8 cellular contexts compared by ENCODE assay signal in genomic region chr20:17569616-17570346, GRCh38. TPM values are rescaled to one million over a fixed set of nuclear protein-coding genes. Genes with fewer than 3 reads are reported as not detected.
A peak's percentile ranks its signal among the peaks of the same experiment; 100 is the strongest.
DNase-seq lines count a peak whose midpoint lies in the region; ATAC-seq and TF ChIP-seq lines count a peak whose summit lies in the region.

Gene DSTN, plus strand, starts transcription at chr20:17570075. Its CDS starts 134 bp downstream, at chr20:17570209.

- no peaks in the 10 kb centered on the region for H3K36me3 ChIP-seq in mucosa of descending colon (ENCODE audit: low read depth)

- no peak for TF ChIP-seq CTCF in mucosa of descending colon (IDR thresholded peaks at IDR 0.05)

- H3K4me1 ChIP-seq in mucosa of descending colon (ENCODE audit: low read depth), result peaks cover 37% of the 10 kb centered on the region

- DNase-seq in DMS153 (lab: John Stamatoyannopoulos, UW) (peak; percentile 80), HuH-7.5 (ENCODE audit: low spot score) (peak; percentile 92), OCI-M1 (lab: John Stamatoyannopoulos, UW) (peak; percentile 93), activated T-cell treated with anti-CD3 and anti-CD28 coated beads for 48 hours (ENCODE audit: low read depth) (peak; percentile 83), epithelial cell of prostate (ENCODE audit: low read depth, low spot score) (peak; percentile 73), mucosa of descending colon (peak; percentile 93 to 96 (median 95))
- peak; percentile 85 for DNase-seq in stimulated activated CD8-positive, alpha-beta memory T cell treated with anti-CD3 and anti-CD28 coated beads, Interleukin-4, amount 100 ng/mL, for 24 hours (ENCODE audit: low read depth)

- intact Hi-C loops in mucosa of descending colon (cut with DNase I, micrococcal nuclease), result no loop called here

- peak within 1 kb of the TSS; percentile 99 for H3K4me3 ChIP-seq in mucosa of descending colon

- peak within 1 kb of the TSS; percentile 90 for H3K27ac ChIP-seq in epithelial cell of prostate

- H3K9me3 ChIP-seq in mucosa of descending colon, result no peaks in the 10 kb centered on the region

- ATAC-seq in GM21528 (IDR thresholded peaks at IDR 0.05; ENCODE audit: low FRiP score, unreplicated experiment), result peak; percentile 95
- peak; percentile 86 for ATAC-seq in mucosa of descending colon

RNA-seq across cellular contexts. Expression of gene DSTN, which starts in this region (rescaled TPM):
- 100 to 1,000 TPM; 261 to 946 (median 284) TPM for total RNA-seq in mucosa of descending colon

Comparison
In these comparisons a context has a peak if more than half of its experiments do, and no peak if none do; other contexts are left out.
1. Peak in every context shown above with its lines: DNase-seq, ATAC-seq, H3K4me3 ChIP-seq and H3K27ac ChIP-seq.